In the genomic region with DNA sequence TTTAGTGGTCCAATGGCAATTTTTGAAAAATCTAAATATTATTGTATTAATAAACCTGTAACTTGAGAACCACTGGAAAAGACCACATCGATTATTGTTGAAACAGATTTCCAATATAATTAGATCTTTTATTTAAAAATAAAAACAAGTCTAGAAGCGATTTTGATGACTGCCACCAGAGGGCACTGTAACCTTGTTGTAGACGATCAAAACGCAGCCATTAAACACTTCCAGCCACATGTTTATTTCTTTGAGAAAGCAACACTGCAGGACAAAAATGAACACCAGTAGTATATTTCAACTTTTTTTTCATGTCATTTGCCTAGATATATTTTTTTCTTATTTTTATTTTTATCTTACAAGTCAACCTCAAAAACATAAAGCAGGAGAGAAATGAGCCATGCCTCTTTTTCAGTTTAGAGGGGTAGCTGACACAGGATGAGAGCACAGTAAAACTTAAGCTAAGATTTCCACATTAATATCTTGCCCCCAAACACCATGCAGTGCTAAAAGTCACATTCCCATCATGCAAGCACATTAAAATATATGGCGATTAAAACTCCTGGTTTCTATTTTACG, we compare ENCODE assay signal across 8 cellular contexts.
DNase-seq lines count a peak whose midpoint lies in the region; ATAC-seq, FAIRE-seq and TF ChIP-seq lines count a peak whose summit lies in the region.

No MANE protein-coding gene starts in this region.

- no peaks in the 10 kb centered on the region for H3K36me3 ChIP-seq in right lobe of liver

- H3K9me3 Mint-ChIP-seq in MCF 10A (ENCODE audit: unreplicated experiment): no peaks in the 10 kb centered on the region

- POLR2A ChIA-PET in MCF 10A (lab: Yijun Ruan, JAX): interaction anchor here (0.5 to 2.3 kb wide), 2 partner anchors 69 to 123 kb away, joined by 3 to 8 read pairs; no protein-coding TSS in a partner anchor

- no TSS peak for BruUV-seq in MCF 10A (replicated peaks; lab: Mats Ljungman, UMichigan)

- intact Hi-C loops in MCF 10A (cut with micrococcal nuclease): loop anchor here (1.0 to 10.0 kb wide), 5 partner anchors 123 to 920 kb away; no protein-coding TSS in a partner anchor
- intact Hi-C loops in right lobe of liver (cut with DNase I): loop anchor here in 1 of 2 donors (5.0 kb wide), 1 partner anchor 123 kb away; no protein-coding TSS in a partner anchor

- whole genome bisulfite sequencing in right lobe of liver (ENCODE audit: insufficient coverage, low coverage, low lambda C conversion rate, missing lambda C conversion rate): 25% methylated on average over 6 of the region's 6 CpGs

- no peaks in the 10 kb centered on the region for H3K36me3 Mint-ChIP-seq in MCF 10A (ENCODE audit: insufficient read depth, unreplicated experiment)

- CTCF ChIA-PET in MCF 10A (lab: Yijun Ruan, JAX): interaction anchor here (0.6 to 7.7 kb wide), 37 partner anchors 9 to 1113 kb away, joined by 3 to 160 read pairs (median 3); no protein-coding TSS in a partner anchor

- no peaks in the 10 kb centered on the region for H3K9me3 ChIP-seq in right lobe of liver

- TF ChIP-seq CTCF in MCF 10A (IDR thresholded peaks at IDR 0.05; ENCODE audit: unreplicated experiment) (peak; percentile 64), right lobe of liver (IDR thresholded peaks at IDR 0.05) (peak; percentile 78 to 87 (median 86))

- H3K27me3 Mint-ChIP-seq in MCF 10A (ENCODE audit: insufficient read depth, unreplicated experiment): no peaks in the 10 kb centered on the region

- H3K27ac ChIP-seq in right lobe of liver: no peak overlapping the region

- TF ChIP-seq POLR2A in right lobe of liver (IDR thresholded peaks at IDR 0.05) (no peak), H54 (IDR thresholded peaks at IDR 0.05; ENCODE audit: low read depth, low read length) (no peak)

- H3K4me1 ChIP-seq in right lobe of liver: peaks cover 0 to 27% (median 5%) of the 10 kb centered on the region in 4 donors

- H3K4me1 Mint-ChIP-seq in MCF 10A (ENCODE audit: insufficient read depth, unreplicated experiment): peaks cover 4% of the 10 kb centered on the region

- no peaks in the 10 kb centered on the region for H3K27me3 ChIP-seq in right lobe of liver

- no peak for ATAC-seq in activated CD4-positive, CD25-positive, alpha-beta regulatory T cell treated with anti-CD3 and anti-CD28 coated beads, Interleukin-2, amount 50 U/mL, for 24 hours
- ATAC-seq in right lobe of liver: peak; percentile 42 to 69 (median 60)

- H3K4me3 ChIP-seq in right lobe of liver: no peak overlapping the region

- no peak overlapping the region for H3K4me3 Mint-ChIP-seq in MCF 10A (ENCODE audit: unreplicated experiment)

- peak; percentile 18 to 48 (median 38) for DNase-seq in activated CD4-positive, CD25-positive, alpha-beta regulatory T cell (lab: John Stamatoyannopoulos, UW)
- DNase-seq in NCI-H2029 (lab: John Stamatoyannopoulos, UW) (peak; percentile 48), UCSD-AML1 (lab: John Stamatoyannopoulos, UW; ENCODE audit: unreplicated experiment) (peak; percentile 21), MCF 10A (ENCODE audit: unreplicated experiment) (peak; percentile 64), right lobe of liver (peak in 1 of 3 donors; percentile 60), H54 (ENCODE audit: insufficient read length, low spot score) (no peak)
- DNase-seq in stimulated activated CD8-positive, alpha-beta memory T cell treated with anti-CD3 and anti-CD28 coated beads, Interleukin-2, amount 100 ng/mL, for 48 hours (ENCODE audit: low read depth in 2 of 2): peak; percentile 23 to 32

- no peak for FAIRE-seq in H54 (lab: Jason Lieb, UNC)

- no peak overlapping the region for H3K27ac Mint-ChIP-seq in MCF 10A (ENCODE audit: low read depth, unreplicated experiment)

Comparison
In these comparisons a context has a peak if more than half of its experiments do, and no peak if none do; other contexts are left out.
1. ATAC-seq: peak in right lobe of liver (4 of 4); none in activated CD4-positive, CD25-positive, alpha-beta regulatory T cell treated with anti-CD3 and anti-CD28 coated beads, Interleukin-2, amount 50 U/mL, for 24 hours (0 of 2).